8 cellular contexts compared by ENCODE assay signal in the genomic region with DNA sequence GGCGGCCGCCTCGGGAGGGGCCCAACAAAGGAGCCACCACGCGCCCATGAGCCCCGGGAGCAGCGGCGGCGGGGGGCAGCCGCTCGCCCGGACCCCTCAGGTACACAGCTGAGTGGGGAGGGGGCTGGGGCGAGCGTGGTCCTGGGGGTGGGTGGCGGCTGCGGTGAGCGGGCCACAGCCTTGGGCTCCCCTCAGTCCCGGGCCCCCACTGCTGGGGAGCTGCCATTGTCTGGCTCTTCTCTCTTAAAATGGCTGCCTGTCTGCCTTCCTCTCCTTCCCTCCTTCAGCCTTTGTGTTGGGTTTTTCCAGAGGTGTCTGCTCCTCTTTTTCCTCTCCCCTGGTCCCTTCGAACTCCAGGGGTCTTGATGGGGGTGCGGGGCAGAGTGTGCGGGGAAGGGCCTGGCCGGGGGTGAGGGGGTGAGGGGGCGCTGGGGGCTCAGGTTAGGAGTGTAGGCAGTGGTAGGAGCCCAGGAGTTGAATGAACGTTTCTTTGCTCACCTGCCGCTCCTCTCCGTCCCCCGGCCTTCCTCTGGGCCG. TPM values are rescaled to one million over a fixed set of nuclear protein-coding genes. Genes with fewer than 3 reads are reported as not detected.
DNase-seq lines count a peak whose midpoint lies in the region; ATAC-seq and TF ChIP-seq lines count a peak whose summit lies in the region.

No MANE protein-coding gene starts in this region.

- WGBS in SK-N-SH (ENCODE audit: low lambda C conversion rate) = 2% methylated on average over 11 of the region's 28 CpGs

- POLR2A ChIA-PET in SK-N-SH (lab: Yijun Ruan, JAX) = interaction anchor here (1.0 to 2.1 kb wide), 6 partner anchors 9 to 91 kb away, joined by 3 to 9 read pairs (median 8); partner anchors contain the start of gene PIGV

- peak overlapping the region; percentile 88 for H3K4me2 ChIP-seq in SK-N-SH

- no peak overlapping the region for H2AFZ ChIP-seq in SK-N-SH (ENCODE audit: low read depth)

- TF ChIP-seq RAD21 in SK-N-SH (IDR thresholded peaks at IDR 0.05; ENCODE audit: low read length) = no peak

- H3K9ac ChIP-seq in SK-N-SH = peak overlapping the region; percentile 84
- peak overlapping the region; percentile 98 for H3K9ac ChIP-seq in SK-N-MC (ENCODE audit: insufficient read length)
- peak overlapping the region; percentile 69 to 72 for H3K9ac ChIP-seq in stomach smooth muscle (ENCODE audit: low read length in 2 of 2)

- H3K36me3 ChIP-seq in SK-N-SH (replicated peaks in 1 of 2; ENCODE audit: control insufficient read depth in 1 of 2, insufficient read depth in 2 of 2, low read length in 1 of 2) (peaks cover 0 to 12% of the 10 kb centered on the region in 2 experiments), SK-N-MC (ENCODE audit: insufficient read depth, low read length) (peaks cover 16% of the 10 kb centered on the region), right atrium auricular region (no peaks in the 10 kb centered on the region), stomach smooth muscle (ENCODE audit: control insufficient read depth in 2 of 2, insufficient read depth in 2 of 2, low read length in 2 of 2) (no peaks in the 10 kb centered on the region)

- H3K9me3 ChIP-seq in SK-N-SH (no peaks in the 10 kb centered on the region), SK-N-MC (ENCODE audit: low read depth, low read length) (no peaks in the 10 kb centered on the region), right atrium auricular region (no peaks in the 10 kb centered on the region), stomach smooth muscle (ENCODE audit: control insufficient read depth in 2 of 2, low read length in 2 of 2) (no peaks in the 10 kb centered on the region)

- no peak for TF ChIP-seq EP300 in SK-N-SH (IDR thresholded peaks at IDR 0.05; ENCODE audit: borderline replicate concordance in 1 of 2, low read depth in 1 of 2, low read length in 1 of 2)

- ATAC-seq in SK-N-SH treated with all-trans-retinoic acid at 6 μM for 48 hours (no peak), GM19455 (IDR thresholded peaks at IDR 0.05; ENCODE audit: unreplicated experiment) (no peak)
- no peak for ATAC-seq in activated CD4-positive, CD25-positive, alpha-beta regulatory T cell treated with anti-CD3 and anti-CD28 coated beads, Interleukin-2, amount 50 U/mL, for 24 hours

- H3K4me1 ChIP-seq in SK-N-SH (ENCODE audit: control insufficient read depth in 1 of 2, insufficient read depth in 2 of 2, low read depth in 1 of 2, low read length in 1 of 2) (peaks cover 51 to 53% of the 10 kb centered on the region in 2 experiments), right atrium auricular region (peaks cover 3 to 63% of the 10 kb centered on the region in 2 donors), stomach smooth muscle (ENCODE audit: control insufficient read depth, insufficient read depth, low read length) (peaks cover 55% of the 10 kb centered on the region)

- H3K27me3 ChIP-seq in SK-N-SH (ENCODE audit: insufficient read depth) (no peaks in the 10 kb centered on the region), right atrium auricular region (no peaks in the 10 kb centered on the region), stomach smooth muscle (ENCODE audit: control insufficient read depth in 1 of 2, insufficient read depth in 2 of 2, low read length in 2 of 2) (no peaks in the 10 kb centered on the region)

- peak overlapping the region; percentile 57 to 99 for H3K27ac ChIP-seq in SK-N-SH (ENCODE audit: low read depth in 2 of 2, low read length in 1 of 2)
- H3K27ac ChIP-seq in SK-N-MC = peak overlapping the region; percentile 87
- peak overlapping the region; percentile 96 to 97 for H3K27ac ChIP-seq in right atrium auricular region
- H3K27ac ChIP-seq in stomach smooth muscle (ENCODE audit: low read length) = peak overlapping the region; percentile 77

- H3K4me3 ChIP-seq in SK-N-SH (ENCODE audit: low read depth in 2 of 2, low read length in 1 of 2) (peak overlapping the region; percentile 74 to 83), SK-N-MC (peak overlapping the region; percentile 93), right atrium auricular region (peak overlapping the region; percentile 88 to 93), stomach smooth muscle (ENCODE audit: low read length in 2 of 2) (peak overlapping the region; percentile 75 to 82)

- peaks cover 80% of the 10 kb centered on the region for H3K79me2 ChIP-seq in SK-N-SH (ENCODE audit: insufficient read depth)

- TF ChIP-seq CTCF in SK-N-SH (IDR thresholded peaks at IDR 0.05) = no peak
- no peak for TF ChIP-seq CTCF in right atrium auricular region (IDR thresholded peaks at IDR 0.05)

- peaks cover 51% of the 10 kb centered on the region for H4K20me1 ChIP-seq in SK-N-SH (ENCODE audit: insufficient read depth)

- H3K9me2 ChIP-seq in SK-N-SH = no peaks in the 10 kb centered on the region

- CTCF ChIA-PET in SK-N-SH (lab: Yijun Ruan, JAX) = interaction anchor here (1.0 to 4.6 kb wide), 8 partner anchors 9 to 95 kb away, joined by 3 to 24 read pairs (median 4); partner anchors contain the start of gene PIGV

- H3F3A ChIP-seq in SK-N-SH (replicated peaks; ENCODE audit: insufficient read depth) = peaks cover 15% of the 10 kb centered on the region

- DNase-seq in SK-N-SH = peak; percentile 44
- no peak for DNase-seq in SK-N-MC (ENCODE audit: low read depth, low spot score)
- DNase-seq in right atrium auricular region (ENCODE audit: low spot score) = no peak
- DNase-seq in SW480 (ENCODE audit: low spot score) = no peak

TF ChIP-seq in SK-N-SH, 30 proteins besides CTCF, POLR2A, EP300 and RAD21 (continues in another document):
- no peak for TF ChIP-seq REST (IDR thresholded peaks at IDR 0.05; ENCODE audit: low read depth, low read length)

TF ChIP-seq in SK-N-SH treated with all-trans-retinoic acid at 6 μM for 48 hours, 23 proteins besides CTCF, POLR2A, EP300 and RAD21 (continues in another document):
- TF ChIP-seq PATZ1 (CRISPR knock-in tag; IDR thresholded peaks at IDR 0.05; ENCODE audit: borderline replicate concordance) (no peak), GLIS3 (CRISPR knock-in tag; IDR thresholded peaks at IDR 0.05) (no peak), ZC3H10 (CRISPR knock-in tag; IDR thresholded peaks at IDR 0.05) (no peak), ISL1 (CRISPR knock-in tag; IDR thresholded peaks at IDR 0.05) (no peak), ZNF565 (CRISPR knock-in tag; conservative IDR thresholded peaks at IDR 0.05; ENCODE audit: low read depth) (no peak), ARNTL (CRISPR knock-in tag; IDR thresholded peaks at IDR 0.05; ENCODE audit: borderline replicate concordance, low read depth) (no peak), ZNF8 (CRISPR knock-in tag; IDR thresholded peaks at IDR 0.05) (no peak), CREB5 (CRISPR knock-in tag; IDR thresholded peaks at IDR 0.05; ENCODE audit: low read depth) (no peak), ZNF70 (CRISPR knock-in tag; IDR thresholded peaks at IDR 0.05) (no peak), SNAI2 (CRISPR knock-in tag; IDR thresholded peaks at IDR 0.05) (no peak)
- TF ChIP-seq, protein P1, sequence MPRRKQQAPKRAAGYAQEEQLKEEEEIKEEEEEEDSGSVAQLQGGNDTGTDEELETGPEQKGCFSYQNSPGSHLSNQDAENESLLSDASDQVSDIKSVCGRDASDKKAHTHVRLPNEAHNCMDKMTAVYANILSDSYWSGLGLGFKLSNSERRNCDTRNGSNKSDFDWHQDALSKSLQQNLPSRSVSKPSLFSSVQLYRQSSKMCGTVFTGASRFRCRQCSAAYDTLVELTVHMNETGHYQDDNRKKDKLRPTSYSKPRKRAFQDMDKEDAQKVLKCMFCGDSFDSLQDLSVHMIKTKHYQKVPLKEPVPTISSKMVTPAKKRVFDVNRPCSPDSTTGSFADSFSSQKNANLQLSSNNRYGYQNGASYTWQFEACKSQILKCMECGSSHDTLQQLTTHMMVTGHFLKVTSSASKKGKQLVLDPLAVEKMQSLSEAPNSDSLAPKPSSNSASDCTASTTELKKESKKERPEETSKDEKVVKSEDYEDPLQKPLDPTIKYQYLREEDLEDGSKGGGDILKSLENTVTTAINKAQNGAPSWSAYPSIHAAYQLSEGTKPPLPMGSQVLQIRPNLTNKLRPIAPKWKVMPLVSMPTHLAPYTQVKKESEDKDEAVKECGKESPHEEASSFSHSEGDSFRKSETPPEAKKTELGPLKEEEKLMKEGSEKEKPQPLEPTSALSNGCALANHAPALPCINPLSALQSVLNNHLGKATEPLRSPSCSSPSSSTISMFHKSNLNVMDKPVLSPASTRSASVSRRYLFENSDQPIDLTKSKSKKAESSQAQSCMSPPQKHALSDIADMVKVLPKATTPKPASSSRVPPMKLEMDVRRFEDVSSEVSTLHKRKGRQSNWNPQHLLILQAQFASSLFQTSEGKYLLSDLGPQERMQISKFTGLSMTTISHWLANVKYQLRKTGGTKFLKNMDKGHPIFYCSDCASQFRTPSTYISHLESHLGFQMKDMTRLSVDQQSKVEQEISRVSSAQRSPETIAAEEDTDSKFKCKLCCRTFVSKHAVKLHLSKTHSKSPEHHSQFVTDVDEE (CRISPR knock-in tag; IDR thresholded peaks at IDR 0.05) = no peak

RNA-seq across cellular contexts. Expression of gene ARID1A, which starts 1.7 kb away (rescaled TPM):
- polyA plus RNA-seq in SK-N-SH (2012; rRNA removed) = 14.2 and 26.5 TPM in 2 replicates
- 15.6 and 20.3 TPM in 2 replicates for polyA plus RNA-seq in SK-N-SH (2012; cell fraction: cytosol; rRNA removed)
- polyA plus RNA-seq in SK-N-SH (2012; cell fraction: nucleus; rRNA removed) = 58.2 and 65.9 TPM in 2 replicates
- 10 to 100 TPM; 32.7 to 48.8 TPM for total RNA-seq in right atrium auricular region
